ENCODE assay signal across 8 cellular contexts in the genomic region with DNA sequence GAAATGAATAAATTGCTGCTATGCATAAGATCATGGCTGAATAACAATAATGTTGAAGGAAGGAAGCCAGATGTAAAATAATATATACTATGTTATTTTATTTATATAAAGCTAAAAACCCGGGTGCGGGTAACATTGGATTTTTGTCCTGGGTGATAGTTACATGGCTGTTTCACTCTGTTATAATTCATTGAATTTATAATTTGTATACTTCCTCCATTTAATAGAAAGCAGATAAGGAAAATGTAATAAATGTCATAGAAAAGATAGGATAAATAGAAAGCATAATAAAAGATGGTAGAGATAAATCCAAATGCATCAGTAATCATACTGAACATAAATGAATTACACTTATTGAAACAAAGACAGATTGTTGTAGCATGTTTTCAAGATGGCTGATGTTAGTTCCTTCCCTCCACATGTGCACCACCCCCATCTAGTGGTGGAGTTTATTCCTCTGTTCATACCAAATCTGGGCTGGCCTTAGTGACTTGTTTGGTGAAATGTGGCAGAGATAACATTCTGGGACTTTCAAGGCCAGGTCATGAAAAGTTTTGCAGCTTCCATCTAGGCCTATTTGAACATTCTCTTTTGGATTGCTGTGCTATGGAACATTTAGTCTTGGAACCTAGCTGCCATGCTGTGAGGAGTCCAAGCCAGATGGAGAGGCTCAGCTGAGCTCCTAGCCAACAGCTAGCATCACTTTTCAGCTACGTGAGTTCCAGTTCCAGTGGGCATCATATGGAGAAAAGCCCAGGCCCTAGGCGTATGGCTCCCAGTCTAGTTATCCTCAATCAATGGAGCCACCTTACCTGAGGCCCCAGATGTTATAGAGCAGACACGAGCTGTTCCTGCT. TPM values are rescaled to one million over a fixed set of nuclear protein-coding genes. Genes with fewer than 3 reads are reported as not detected.
A peak's percentile ranks its signal among the peaks of the same experiment; 100 is the strongest.
DNase-seq lines count a peak whose midpoint lies in the region; ATAC-seq, FAIRE-seq and TF ChIP-seq lines count a peak whose summit lies in the region.

No MANE protein-coding gene starts in this region.

- peak; percentile 88 for DNase-seq in A673 (ENCODE audit: low spot score)
- no peak for DNase-seq in GM12892 (ENCODE audit: insufficient read length)
- peak; percentile 46 for DNase-seq in NCI-H1105 (lab: John Stamatoyannopoulos, UW)
- DNase-seq in activated B cell treated with CpG ODN at 0.5 μM for 24 hours: no peak
- peak; percentile 6 for DNase-seq in cerebellum (ENCODE audit: low spot score)
- peak; percentile 62 to 71 for DNase-seq in lung microvascular endothelial cell (ENCODE audit: low read depth in 2 of 2)
- DNase-seq in stimulated activated effector memory CD8-positive, alpha-beta T cell treated with anti-CD3 and anti-CD28 coated beads, Interleukin-12 subunit alpha, Interleukin-12 subunit beta, amount 100 ng/mL, for 72 hours (ENCODE audit: low spot score in 2 of 2): peak; percentile 52 to 66

- peak; percentile 83 for ATAC-seq in activated B cell treated with CpG ODN at 0.5 μM for 24 hours (ENCODE audit: low read depth)
- peak; percentile 89 for ATAC-seq in stimulated activated effector memory CD8-positive, alpha-beta T cell treated with anti-CD3 and anti-CD28 coated beads, Interleukin-12 subunit alpha, Interleukin-12 subunit beta, amount 100 ng/mL, for 72 hours
- no peak for ATAC-seq in GM18907 (IDR thresholded peaks at IDR 0.05; ENCODE audit: unreplicated experiment)

- H3K4me1 ChIP-seq in A673 (ENCODE audit: insufficient read depth, low read length, poor library complexity, severe bottlenecking): peaks cover 7% of the 10 kb centered on the region

- H3K4me1 Mint-ChIP-seq in activated B cell treated with CpG ODN at 0.5 μM for 24 hours: peaks cover 21% of the 10 kb centered on the region
- no peaks in the 10 kb centered on the region for H3K4me1 Mint-ChIP-seq in stimulated activated effector memory CD8-positive, alpha-beta T cell treated with anti-CD3 and anti-CD28 coated beads, Interleukin-12 subunit alpha, Interleukin-12 subunit beta, amount 100 ng/mL, for 72 hours

- POLR2A ChIA-PET in A673 (lab: Charles Lee; ENCODE audit: low non-redundant PET) (no interaction called here), activated B cell treated with CpG ODN at 0.5 μM for 24 hours (lab: Charles Lee) (interaction anchor here (0.6 to 3.1 kb wide), 5 partner anchors 47 to 879 kb away, joined by 3 to 12 read pairs (median 7); partner anchors contain the start of gene AHCYL2)

- no TSS peak for BruUV-seq in A673 (replicated peaks; lab: Mats Ljungman, UMichigan)

- intact Hi-C loops in A673 (cut with micrococcal nuclease; ENCODE audit: unreplicated experiment) (loop anchor here (1.0 kb wide), 2 partner anchors 47 to 53 kb away; no protein-coding TSS in a partner anchor), activated B cell treated with CpG ODN at 0.5 μM for 24 hours (cut with micrococcal nuclease) (loop anchor here (1.0 to 10.0 kb wide), 4 partner anchors 27 to 367 kb away; no protein-coding TSS in a partner anchor)

- peaks cover 7% of the 10 kb centered on the region for H3K9me3 ChIP-seq in A673 (ENCODE audit: low read depth, low read length, poor library complexity, severe bottlenecking)

- peak overlapping the region; percentile 69 for H3K4me3 Mint-ChIP-seq in activated B cell treated with CpG ODN at 0.5 μM for 24 hours
- no peak overlapping the region for H3K4me3 Mint-ChIP-seq in stimulated activated effector memory CD8-positive, alpha-beta T cell treated with anti-CD3 and anti-CD28 coated beads, Interleukin-12 subunit alpha, Interleukin-12 subunit beta, amount 100 ng/mL, for 72 hours

- no peaks in the 10 kb centered on the region for H3K27me3 Mint-ChIP-seq in activated B cell treated with CpG ODN at 0.5 μM for 24 hours

- FAIRE-seq in GM12892 (lab: Jason Lieb, UNC): peak; percentile 92

- peaks cover 9% of the 10 kb centered on the region for H3K36me3 Mint-ChIP-seq in activated B cell treated with CpG ODN at 0.5 μM for 24 hours (ENCODE audit: low read depth)
- H3K36me3 Mint-ChIP-seq in stimulated activated effector memory CD8-positive, alpha-beta T cell treated with anti-CD3 and anti-CD28 coated beads, Interleukin-12 subunit alpha, Interleukin-12 subunit beta, amount 100 ng/mL, for 72 hours: no peaks in the 10 kb centered on the region

- TF ChIP-seq POLR2A in GM12892 (IDR thresholded peaks at IDR 0.05; ENCODE audit: low read depth, low read length): no peak

- H3K9me3 Mint-ChIP-seq in activated B cell treated with CpG ODN at 0.5 μM for 24 hours: peaks cover 4% of the 10 kb centered on the region
- H3K9me3 Mint-ChIP-seq in stimulated activated effector memory CD8-positive, alpha-beta T cell treated with anti-CD3 and anti-CD28 coated beads, Interleukin-12 subunit alpha, Interleukin-12 subunit beta, amount 100 ng/mL, for 72 hours: no peaks in the 10 kb centered on the region

- H3K27ac ChIP-seq in A673 (ENCODE audit: low read depth, low read length, poor library complexity, severe bottlenecking): no peak overlapping the region

- peak overlapping the region; percentile 69 for H3K27ac Mint-ChIP-seq in activated B cell treated with CpG ODN at 0.5 μM for 24 hours
- H3K27ac Mint-ChIP-seq in stimulated activated effector memory CD8-positive, alpha-beta T cell treated with anti-CD3 and anti-CD28 coated beads, Interleukin-12 subunit alpha, Interleukin-12 subunit beta, amount 100 ng/mL, for 72 hours: no peak overlapping the region

- peak; percentile 84 for TF ChIP-seq CTCF in A673 (conservative IDR thresholded peaks at IDR 0.05; ENCODE audit: low read depth, low read length)
- peak; percentile 28 for TF ChIP-seq CTCF in activated B cell treated with CpG ODN at 0.5 μM for 24 hours (IDR thresholded peaks at IDR 0.05)

- CTCF ChIA-PET in A673 (lab: Charles Lee): interaction anchor here (1.0 to 1.3 kb wide), 3 partner anchors 23 to 53 kb away, joined by 3 to 10 read pairs (median 3); partner anchors contain the start of gene AHCYL2
- CTCF ChIA-PET in activated B cell treated with CpG ODN at 0.5 μM for 24 hours (lab: Charles Lee): interaction anchor here (0.6 to 4.9 kb wide), 16 partner anchors 12 to 663 kb away, joined by 3 to 169 read pairs (median 4); partner anchors contain the start of gene AHCYL2

- no peaks in the 10 kb centered on the region for H3K27me3 ChIP-seq in A673 (replicated peaks; ENCODE audit: insufficient read depth, low read depth, low read length, poor library complexity)

- H3K36me3 ChIP-seq in A673 (ENCODE audit: insufficient read depth, low read length, poor library complexity, severe bottlenecking): no peaks in the 10 kb centered on the region

- H3K4me3 ChIP-seq in A673 (ENCODE audit: low read depth, low read length, poor library complexity, severe bottlenecking): no peak overlapping the region

RNA-seq across cellular contexts. Expression of gene AHCYL2, which starts 46.9 kb away (rescaled TPM):
- total RNA-seq in A673 (2021) (27.2 and 35.2 TPM in 2 replicates), activated B cell treated with CpG ODN at 0.5 μM for 24 hours (10.9 and 11.6 TPM in 2 replicates), cerebellum (35.9 TPM), lung microvascular endothelial cell (6.5 and 6.9 TPM in 2 replicates)
- 7.0 TPM for polyA plus RNA-seq in GM12892 (2012; ENCODE audit: missing spikeins)

Comparison
In these comparisons a context has a peak if more than half of its experiments do, and no peak if none do; other contexts are left out.
1. DNase-seq: peak in A673 (single experiment), NCI-H1105 (single experiment), cerebellum (single experiment), lung microvascular endothelial cell (2 of 2) and stimulated activated effector memory CD8-positive, alpha-beta T cell treated with anti-CD3 and anti-CD28 coated beads, Interleukin-12 subunit alpha, Interleukin-12 subunit beta, amount 100 ng/mL, for 72 hours (2 of 2); none in GM12892 (single experiment) and activated B cell treated with CpG ODN at 0.5 μM for 24 hours (single experiment).